ENCODE assay signal across 18 cellular contexts in the genomic region with DNA sequence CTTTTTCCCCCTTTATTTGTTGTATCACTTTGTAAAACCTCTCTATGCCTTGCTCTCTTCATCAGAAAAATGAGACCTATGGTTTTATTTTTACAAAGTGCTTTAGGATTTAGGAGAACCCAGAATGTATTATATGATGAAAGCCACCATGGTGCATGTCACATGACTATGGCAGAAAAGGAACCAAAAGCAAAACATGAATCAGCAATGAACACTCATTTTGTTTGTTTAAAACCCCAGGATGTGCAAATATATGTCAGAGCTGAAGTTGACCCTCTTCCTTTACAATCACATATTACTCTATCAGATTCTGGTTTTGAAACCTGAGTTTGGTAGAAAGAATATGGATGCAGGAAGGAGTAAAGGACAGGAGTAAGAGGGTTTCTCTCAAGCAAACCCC.
DNase-seq lines count a peak whose midpoint lies in the region; ATAC-seq and TF ChIP-seq lines count a peak whose summit lies in the region.
"Had no signal": no experiment of that assay in that cellular context is flagged by ENCODE, and none has a peak within 500 bp of the region (broad histone marks: within the 10 kb centered on the region; RNA-seq: fewer than 3 reads in every experiment).

No MANE protein-coding gene starts in this region.

- no peak overlapping the region for H3K27ac Mint-ChIP-seq in T-helper 17 cell
- H3K27ac Mint-ChIP-seq: activated CD8-positive, alpha-beta T cell treated with anti-CD3 and anti-CD28 coated beads, Interleukin-2, amount 10 ng/mL, durations not matched to agents 7 days and 5 days; dendritic cell treated with granulocyte-macrophage colony-stimulating factor and Interleukin-4, amounts not matched to agents 40 ng/mL and 50 ng/mL, for 4 days had no signal

- CTCF ChIA-PET in Panc1 (lab: Charles Lee): no interaction called here

- H3K9ac ChIP-seq in fibroblast of lung (ENCODE audit: insufficient read depth, low read length): no peak overlapping the region

- no peaks in the 10 kb centered on the region for H4K20me1 ChIP-seq in fibroblast of lung (ENCODE audit: control insufficient read depth, extremely low read depth, insufficient read depth, low read length)

- H3K4me3 ChIP-seq in Panc1 (ENCODE audit: low read depth in 2 of 2, low read length in 2 of 2) (no peak overlapping the region), fibroblast of lung (replicated peaks in 1 of 4; ENCODE audit: control extremely low read depth in 1 of 4, insufficient read depth in 1 of 4, low read depth in 3 of 4, low read length in 4 of 4) (no peak overlapping the region), BE2C (ENCODE audit: low read depth, low read length) (no peak overlapping the region)
- H3K4me3 ChIP-seq: ascending aorta, left lung, psoas muscle, uterus had no signal

- H3K4me1 Mint-ChIP-seq in T-helper 17 cell: no peaks in the 10 kb centered on the region

- peak overlapping the region; percentile 59 for H3K27ac ChIP-seq in Panc1 (ENCODE audit: low read length)
- no peak overlapping the region for H3K27ac ChIP-seq in fibroblast of lung (ENCODE audit: insufficient read depth, low read length)
- H3K27ac ChIP-seq: ascending aorta, left lung, psoas muscle, uterus, VCaP had no signal

- DNase-seq in A172 (ENCODE audit: low spot score) (peak; percentile 37), ELR (ENCODE audit: low read depth) (peak; percentile 76), Panc1 (ENCODE audit: low read depth, low spot score) (peak; percentile 45), fibroblast of lung (ENCODE audit: low read depth in 2 of 2) (peak; percentile 27 to 35), BE2C (no peak), T-helper 17 cell (no peak), SW 1271 (lab: John Stamatoyannopoulos, UW) (no peak)
- DNase-seq: activated CD8-positive, alpha-beta T cell treated with anti-CD3 and anti-CD28 coated beads, Interleukin-2, amount 10 ng/mL, durations not matched to agents 7 days and 5 days; activated effector memory CD4-positive, alpha-beta T cell treated with Interleukin-2 at 50 U/mL for 16 hours; left lung; NCI-H187 treated with DMSO at 0.1 percent for 48 hours; NCI-H446 treated with DMSO at 0.1 percent for 48 hours; psoas muscle; uterus had no signal

- H3K36me3 ChIP-seq in Panc1 (ENCODE audit: control insufficient read depth, insufficient read depth, low read length) (no peaks in the 10 kb centered on the region), fibroblast of lung (ENCODE audit: control insufficient read depth, insufficient read depth, low read length) (no peaks in the 10 kb centered on the region), BE2C (no peaks in the 10 kb centered on the region)
- H3K36me3 ChIP-seq: ascending aorta, left lung, uterus had no signal

- no peak overlapping the region for H3K4me3 Mint-ChIP-seq in T-helper 17 cell
- H3K4me3 Mint-ChIP-seq: activated CD8-positive, alpha-beta T cell treated with anti-CD3 and anti-CD28 coated beads, Interleukin-2, amount 10 ng/mL, durations not matched to agents 7 days and 5 days; dendritic cell treated with granulocyte-macrophage colony-stimulating factor and Interleukin-4, amounts not matched to agents 40 ng/mL and 50 ng/mL, for 4 days had no signal

- H3K4me1 ChIP-seq in Panc1 (ENCODE audit: control insufficient read depth, insufficient read depth, low read length): peaks cover 21% of the 10 kb centered on the region
- peaks cover 2% of the 10 kb centered on the region for H3K4me1 ChIP-seq in fibroblast of lung (ENCODE audit: control insufficient read depth, extremely low read depth, insufficient read depth, low read length)
- H3K4me1 ChIP-seq in BE2C: no peaks in the 10 kb centered on the region
- H3K4me1 ChIP-seq: left lung, psoas muscle, uterus had no signal

- intact Hi-C loops in Panc1 (cut with micrococcal nuclease; ENCODE audit: unreplicated experiment): no loop called here

- H3K36me3 Mint-ChIP-seq in T-helper 17 cell (ENCODE audit: low read depth): no peaks in the 10 kb centered on the region

- H2AFZ ChIP-seq in fibroblast of lung (ENCODE audit: low read length): no peak overlapping the region

- BruUV-seq in Panc1 (replicated peaks; lab: Mats Ljungman, UMichigan): no TSS peak

- no peak overlapping the region for H3K4me2 ChIP-seq in fibroblast of lung (ENCODE audit: extremely low read depth, insufficient read depth, low read length)

- H3K27me3 ChIP-seq in Panc1 (ENCODE audit: control insufficient read depth, insufficient read depth, low read length) (no peaks in the 10 kb centered on the region), fibroblast of lung (ENCODE audit: control insufficient read depth, insufficient read depth, low read length) (no peaks in the 10 kb centered on the region), BE2C (no peaks in the 10 kb centered on the region)
- H3K27me3 ChIP-seq: ascending aorta, left lung, uterus had no signal

- H3K27me3 Mint-ChIP-seq in T-helper 17 cell: no peaks in the 10 kb centered on the region
- H3K27me3 Mint-ChIP-seq: dendritic cell treated with granulocyte-macrophage colony-stimulating factor and Interleukin-4, amounts not matched to agents 40 ng/mL and 50 ng/mL, for 4 days had no signal

- no peaks in the 10 kb centered on the region for H3K79me2 ChIP-seq in fibroblast of lung (ENCODE audit: control insufficient read depth, insufficient read depth, low read length)

- in situ Hi-C loops in Panc1 (cut with HindIII; ENCODE audit: low pct_unique_long_range_greater_than_20kb, low sequenced_read_pairs): no loop called here

- no peaks in the 10 kb centered on the region for H3K9me3 ChIP-seq in Panc1 (ENCODE audit: control insufficient read depth, insufficient read depth, low read depth, low read length)
- no peaks in the 10 kb centered on the region for H3K9me3 ChIP-seq in fibroblast of lung (ENCODE audit: control insufficient read depth, insufficient read depth, low read depth, low read length)
- no peaks in the 10 kb centered on the region for H3K9me3 ChIP-seq in BE2C
- no peaks in the 10 kb centered on the region for H3K9me3 ChIP-seq in T-helper 17 cell (ENCODE audit: control insufficient read depth, low read length, poor library complexity, severe bottlenecking)
- H3K9me3 ChIP-seq: ascending aorta, psoas muscle, uterus had no signal

- POLR2A ChIA-PET in Panc1 (lab: Charles Lee): no interaction called here

- ATAC-seq in Panc1 (no peak), T-helper 17 cell (no peak), GM21381 (IDR thresholded peaks at IDR 0.05; ENCODE audit: unreplicated experiment) (no peak)
- ATAC-seq: activated CD8-positive, alpha-beta T cell treated with anti-CD3 and anti-CD28 coated beads, Interleukin-2, amount 10 ng/mL, durations not matched to agents 7 days and 5 days; left lung; psoas muscle had no signal

- TF ChIP-seq CTCF in Panc1 (IDR thresholded peaks at IDR 0.05) (no peak), fibroblast of lung (conservative IDR thresholded peaks at IDR 0.05 in 1 of 2, IDR thresholded peaks at IDR 0.05 in 1 of 2; ENCODE audit: low read depth in 1 of 2, low read length in 2 of 2) (no peak), BE2C (IDR thresholded peaks at IDR 0.05; ENCODE audit: low read depth, low read length) (no peak)

Comparison
In these comparisons a context has a peak if more than half of its experiments do, and no peak if none do; other contexts are left out.
1. DNase-seq: peak in A172 (single experiment), ELR (single experiment), Panc1 (single experiment) and fibroblast of lung (2 of 2); none in BE2C (single experiment), T-helper 17 cell (0 of 3) and SW 1271 (0 of 2).